In genomic region chr17:54221499-54221898, GRCh38 we compare ENCODE assay signal across 34 cellular contexts.
"Had no signal": no experiment of that assay in that cellular context is flagged by ENCODE, and none has a peak within 500 bp of the region (broad histone marks: within the 10 kb centered on the region; RNA-seq: fewer than 3 reads in every experiment).

No MANE protein-coding gene starts in this region.

- H3K9ac ChIP-seq: KMS-11 had no signal

- DNase-seq: Karpas-422, Kasumi-1, KG1, MG63, MM.1S, MV-4-11, NCI-H1048, NCI-H1092, NCI-H1092 treated with DMSO at 0.1 percent for 48 hours, NCI-H1105, NCI-H1105 treated with DMSO at 0.1 percent for 48 hours, NCI-H1417, NCI-H1417 treated with DMSO at 0.1 percent for 48 hours, NCI-H1436, NCI-H1436 treated with DMSO at 0.1 percent for 48 hours, NCI-H146, NCI-H1694, NCI-H1694 treated with DMSO at 0.1 percent for 48 hours, NCI-H187, NCI-H187 treated with DMSO at 0.1 percent for 48 hours, NCI-H1930, NCI-H2029, NCI-H2029 treated with DMSO at 0.1 percent for 48 hours, NCI-H2081, NCI-H2081 treated with DMSO at 0.1 percent for 48 hours, NCI-H2107, NCI-H2171 treated with DMSO at 0.1 percent for 48 hours, NCI-H2227 treated with DMSO at 0.1 percent for 48 hours, NCI-H226, NCI-H345, NCI-H446, NCI-H446 treated with DMSO at 0.1 percent for 48 hours, NCI-H510A had no signal

- H3K27ac ChIP-seq: KMS-11 had no signal

- H3K4me3 ChIP-seq: MG63 had no signal

- H3K4me2 ChIP-seq: KMS-11 had no signal

- H3K36me3 ChIP-seq: MG63 had no signal

- H3K27me3 ChIP-seq: MG63 had no signal

- H3K9me3 ChIP-seq: MG63 had no signal
